8 cellular contexts compared by ENCODE assay signal in genomic region chr11:66956689-66957290, GRCh38. TPM values are rescaled to one million over a fixed set of nuclear protein-coding genes. Genes with fewer than 3 reads are reported as not detected.
DNase-seq lines count a peak whose midpoint lies in the region; ATAC-seq, FAIRE-seq and TF ChIP-seq lines count a peak whose summit lies in the region.

No MANE protein-coding gene starts in this region.

- WGBS in H1 (ENCODE audit: extremely low coverage in 1 of 2, insufficient coverage in 1 of 2, insufficient read length in 1 of 2, insufficient replicate concordance in 2 of 2, low coverage in 1 of 2, low lambda C conversion rate in 2 of 2, missing lambda C conversion rate in 1 of 2), 2 experiments, result 85% methylated on average over 7 of the region's 7 CpGs; no CpG with 5 or more reads in 1 of the 2 experiments

- DNase-seq in EL (peak; percentile 82), OCI-M1 (lab: John Stamatoyannopoulos, UW) (peak; percentile 49), H1 (ENCODE audit: low read depth in 1 of 2, low spot score in 2 of 2) (no peak), occipital lobe (lab: John Stamatoyannopoulos, UW) (peak; percentile 23), NCI-H2196 treated with DMSO at 0.1 percent for 48 hours (lab: John Stamatoyannopoulos, UW; ENCODE audit: unreplicated experiment) (no peak), D341Med (ENCODE audit: low spot score) (no peak), NCI-H2227 treated with DMSO at 0.1 percent for 48 hours (lab: John Stamatoyannopoulos, UW) (no peak)

- H3K4ac ChIP-seq in H1 (replicated peaks; ENCODE audit: insufficient read length, low read depth, low read length), result no peak overlapping the region

- no peaks in the 10 kb centered on the region for H3K79me1 ChIP-seq in H1 (ENCODE audit: low read depth, low read length)

- 0 out of 2 replicates have a peak overlapping the region, but pooled peaks have one; percentile 12 for H2BK12ac ChIP-seq in H1 (ENCODE audit: low read depth, low read length)

- H3K4me1 ChIP-seq in H1 (replicated peaks in 1 of 4; ENCODE audit: control insufficient read depth in 3 of 4, insufficient read depth in 4 of 4, low read length in 3 of 4), result peaks cover 3 to 16% (median 7%) of the 10 kb centered on the region in 4 experiments

- H3K9ac ChIP-seq in H1 (replicated peaks in 1 of 4; ENCODE audit: extremely low read depth in 1 of 4, low read depth in 3 of 4, low read length in 3 of 4), result no peak overlapping the region; a peak in 1 of 7 replicates

- H4K20me1 ChIP-seq in H1 (replicated peaks in 1 of 2; ENCODE audit: control insufficient read depth in 1 of 2, insufficient read depth in 2 of 2, low read length in 2 of 2), result no peaks in the 10 kb centered on the region

- H4K5ac ChIP-seq in H1 (ENCODE audit: insufficient read length, low read depth, low read length), result no peak overlapping the region

- H2BK5ac ChIP-seq in H1 (ENCODE audit: low read depth, low read length), result no peak overlapping the region; the same call in 1 of the 2 replicates

- H3K23me2 ChIP-seq in H1 (ENCODE audit: low read depth, low read length), result peaks cover 5% of the 10 kb centered on the region

- H3K9me3 ChIP-seq in H1 (ENCODE audit: insufficient read depth in 2 of 2, low read depth in 1 of 2, low read length in 1 of 2), result no peaks in the 10 kb centered on the region

- FAIRE-seq in H1 (lab: Jason Lieb, UNC), result no peak

- peak in 1 of 3 experiments; percentile 13; a peak in 1 of 4 replicates for TF ChIP-seq CTCF in H1 (IDR thresholded peaks at IDR 0.05; ENCODE audit: control extremely low read depth in 1 of 3, insufficient read depth in 1 of 3, low read depth in 1 of 3, low read length in 3 of 3)

- H2BK20ac ChIP-seq in H1 (ENCODE audit: low read length), result no peak overlapping the region

- H4K91ac ChIP-seq in H1 (replicated peaks; ENCODE audit: insufficient read length, low read length), result no peak overlapping the region

- H2BK15ac ChIP-seq in H1 (ENCODE audit: low read length), result no peak overlapping the region

- CTCF ChIA-PET in H1 (lab: Charles Lee; ENCODE audit: partially characterized antibody), result interaction anchor here (1.0 to 3.6 kb wide), 10 partner anchors 9 to 91 kb away, joined by 3 to 25 read pairs (median 4); partner anchors contain the start of gene C11orf86

- no peak overlapping the region for H3K27ac ChIP-seq in H1 (ENCODE audit: low read depth, low read length)

- H3K36me3 ChIP-seq in H1 (ENCODE audit: control insufficient read depth in 2 of 4, insufficient read depth in 4 of 4, low read length in 3 of 4), result no peaks in the 10 kb centered on the region

- no peak for TF ChIP-seq POLR2A in H1 (IDR thresholded peaks at IDR 0.05; ENCODE audit: control extremely low read depth in 1 of 2, low read depth in 2 of 2, low read length in 2 of 2)

- TF ChIP-seq EP300 in H1 (IDR thresholded peaks at IDR 0.05; ENCODE audit: borderline replicate concordance in 1 of 2, low read depth in 2 of 2, low read length in 2 of 2), result no peak

- H3K27me3 ChIP-seq in H1 (replicated peaks in 1 of 4; ENCODE audit: control insufficient read depth in 3 of 4, extremely low read depth in 1 of 4, insufficient read depth in 3 of 4, low read length in 3 of 4), result peaks cover 0 to 6% (median 4%) of the 10 kb centered on the region in 4 experiments; a peak in 4 of 7 replicates

- no peak overlapping the region for H3K14ac ChIP-seq in H1 (ENCODE audit: insufficient read length)

- ATAC-seq in GM21825 (IDR thresholded peaks at IDR 0.05; ENCODE audit: unreplicated experiment), result no peak

- no peak overlapping the region for H3K56ac ChIP-seq in H1 (replicated peaks; ENCODE audit: insufficient read length, low read depth, low read length)

- no peak overlapping the region for H3K23ac ChIP-seq in H1 (ENCODE audit: insufficient read length)

- H3K4me3 ChIP-seq in H1 (ENCODE audit: extremely low read depth in 1 of 4, insufficient read depth in 2 of 4, low read depth in 3 of 4, low read length in 4 of 4), result peak overlapping the region in 1 of 4 experiments; percentile 72; a peak in 2 of 8 replicates

- POLR2A ChIA-PET in H1 (lab: Charles Lee; ENCODE audit: partially characterized antibody), result interaction anchor here (0.7 to 3.8 kb wide), 4 partner anchors 27 to 114 kb away, joined by 3 to 11 read pairs (median 4); partner anchors contain the start of gene RCE1

- no peak overlapping the region for H4K8ac ChIP-seq in H1 (ENCODE audit: extremely low read depth, insufficient read depth, low read length)

- no peak overlapping the region for H3K18ac ChIP-seq in H1 (ENCODE audit: extremely low read depth, low read length)

- peak overlapping the region; percentile 4; the same call in 1 of the 2 replicates for H2AK5ac ChIP-seq in H1 (ENCODE audit: low read depth, low read length)

- no peak overlapping the region for H2AFZ ChIP-seq in H1 (ENCODE audit: low read length)

- TF ChIP-seq RAD21 in H1 (IDR thresholded peaks at IDR 0.05 in 1 of 2, conservative IDR thresholded peaks at IDR 0.05 in 1 of 2; ENCODE audit: low read depth in 2 of 2, low read length in 2 of 2), result no peak

- H3K79me2 ChIP-seq in H1 (ENCODE audit: control insufficient read depth in 1 of 2, insufficient read depth in 2 of 2, low read length in 2 of 2), result peaks cover 0 to 4% of the 10 kb centered on the region in 2 experiments; a peak in 1 of 4 replicates

- H3K4me2 ChIP-seq in H1 (ENCODE audit: insufficient read depth in 1 of 2, low read depth in 2 of 2, low read length in 2 of 2), result peak overlapping the region; percentile 63 to 81; a peak in 3 of 4 replicates

- H2BK120ac ChIP-seq in H1 (replicated peaks; ENCODE audit: low read depth, low read length), result no peak overlapping the region

TF ChIP-seq in H1, 55 proteins besides CTCF, POLR2A, EP300 and RAD21:
- TF ChIP-seq JUND (IDR thresholded peaks at IDR 0.05; ENCODE audit: low read length) (no peak), EGR1 (IDR thresholded peaks at IDR 0.05; ENCODE audit: borderline replicate concordance, low read depth, low read length) (no peak), SP4 (IDR thresholded peaks at IDR 0.05; ENCODE audit: low read length) (no peak), SIN3A (conservative IDR thresholded peaks at IDR 0.05 in 1 of 2, IDR thresholded peaks at IDR 0.05 in 1 of 2; ENCODE audit: low read depth in 1 of 2, low read length in 2 of 2) (no peak), ASH2L (IDR thresholded peaks at IDR 0.05; ENCODE audit: low read length) (no peak)

RNA-seq across cellular contexts. Expression of gene PC, which starts 1.4 kb away (rescaled TPM):
- total RNA-seq in H1 (2021; fragmentation: NEBNext Ultra II Directional; extraction: Animal tissue kit (Norgen Biotek cat#: 25700)), result 27.2 and 27.5 TPM in 2 replicates
- polyA plus RNA-seq in H1 (2011; rRNA removed), result 11.5 and 22.5 TPM in 2 replicates
- 13.7 TPM for polyA plus RNA-seq in H1 (2011; cell fraction: cytosol; rRNA removed)
- 62.5 TPM for polyA plus RNA-seq in H1 (2011; cell fraction: nucleus; rRNA removed)
- polyA plus RNA-seq in H1 (2012, experiment 1 of 2), result 13.1 to 20.2 TPM (median 19.2 TPM) in 4 replicates
- 21.5 TPM for polyA plus RNA-seq in H1 (2012, experiment 2 of 2)
- 6.5 TPM for polyA plus RNA-seq in H1 (2013, experiment 1 of 2)
- 5.8 TPM for polyA plus RNA-seq in H1 (2013, experiment 2 of 2)
- polyA minus RNA-seq in H1 (2011; rRNA and poly(A)+ RNA removed), result 8.1 and 13.0 TPM in 2 replicates
- 9.8 TPM for polyA minus RNA-seq in H1 (2011; cell fraction: cytosol; rRNA and poly(A)+ RNA removed)
- polyA minus RNA-seq in H1 (2011; cell fraction: nucleus; rRNA and poly(A)+ RNA removed), result 22.3 TPM
- 9.5 TPM for total RNA-seq in occipital lobe

RNA-seq across cellular contexts. Expression of gene C11orf86, which starts 18.3 kb away (rescaled TPM):
- 0.91 and 1.2 TPM in 2 replicates for total RNA-seq in H1 (2021; fragmentation: NEBNext Ultra II Directional; extraction: Animal tissue kit (Norgen Biotek cat#: 25700))
- polyA plus RNA-seq in H1 (2011; rRNA removed), result 0.97 and 1.6 TPM in 2 replicates
- 0.79 TPM for polyA plus RNA-seq in H1 (2011; cell fraction: cytosol; rRNA removed)
- 1.2 TPM for polyA plus RNA-seq in H1 (2011; cell fraction: nucleus; rRNA removed)
- polyA plus RNA-seq in H1 (2012, experiment 1 of 2), result 0.30 to 0.62 TPM (median 0.58 TPM) in 4 replicates
- 0.77 TPM for polyA plus RNA-seq in H1 (2012, experiment 2 of 2)
- 0.28 TPM for polyA plus RNA-seq in H1 (2013, experiment 1 of 2)
- polyA plus RNA-seq in H1 (2013, experiment 2 of 2), result 0.22 TPM
- 0.39 and 0.44 TPM in 2 replicates for polyA minus RNA-seq in H1 (2011; rRNA and poly(A)+ RNA removed)
- not detected for polyA minus RNA-seq in H1 (2011; cell fraction: cytosol; rRNA and poly(A)+ RNA removed)
- polyA minus RNA-seq in H1 (2011; cell fraction: nucleus; rRNA and poly(A)+ RNA removed), result 0.90 TPM
- total RNA-seq in occipital lobe, result not detected

Comparison
In these comparisons a context has a peak if more than half of its experiments do, and no peak if none do; other contexts are left out.
1. DNase-seq: peak in EL (single experiment), OCI-M1 (single experiment) and occipital lobe (single experiment); none in H1 (0 of 2), NCI-H2196 treated with DMSO at 0.1 percent for 48 hours (single experiment), D341Med (single experiment) and NCI-H2227 treated with DMSO at 0.1 percent for 48 hours (single experiment).